ENCODE assay signal across 14 cellular contexts in the genomic region with DNA sequence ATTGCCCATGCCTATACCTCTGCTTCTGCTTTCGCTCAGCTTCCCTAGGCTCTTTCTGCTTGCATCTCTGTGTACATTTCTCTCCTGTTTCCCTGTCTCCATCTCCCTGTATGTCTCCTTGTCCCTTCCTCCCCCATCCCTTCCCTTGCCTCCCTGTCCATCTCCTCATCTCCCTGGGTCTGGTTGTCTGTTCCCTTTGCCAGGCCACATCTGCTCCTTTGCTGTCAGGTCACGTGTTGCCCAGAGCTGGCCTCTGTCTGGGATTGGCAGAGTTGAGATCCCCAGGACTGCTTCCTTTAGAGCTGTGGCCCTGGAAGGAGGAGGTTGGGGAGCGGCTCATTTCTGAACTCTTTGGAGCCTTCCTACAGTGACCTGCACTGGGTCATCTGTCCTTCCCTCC.
"Had no signal": no experiment of that assay in that cellular context is flagged by ENCODE, and none has a peak within 500 bp of the region (broad histone marks: within the 10 kb centered on the region; RNA-seq: fewer than 3 reads in every experiment).

No MANE protein-coding gene starts in this region.

- H3K36me3 Mint-ChIP-seq: activated CD8-positive, alpha-beta memory T cell treated with anti-CD3 and anti-CD28 coated beads, Interleukin-2, amount 10 ng/mL, durations not matched to agents 7 days and 5 days; activated naive CD8-positive, alpha-beta T cell treated with anti-CD3 and anti-CD28 coated beads, Interleukin-2, amount 10 ng/mL, durations not matched to agents 7 days and 5 days; stimulated activated effector memory CD8-positive, alpha-beta T cell treated with anti-CD3 and anti-CD28 coated beads, Interleukin-12 subunit alpha, Interleukin-12 subunit beta, amount 100 ng/mL, for 72 hours had no signal

- H3K9me3 ChIP-seq: pancreas, thyroid gland had no signal

- H3K27ac Mint-ChIP-seq: activated CD8-positive, alpha-beta memory T cell treated with anti-CD3 and anti-CD28 coated beads, Interleukin-2, amount 10 ng/mL, durations not matched to agents 7 days and 5 days; activated naive CD8-positive, alpha-beta T cell treated with anti-CD3 and anti-CD28 coated beads, Interleukin-2, amount 10 ng/mL, durations not matched to agents 7 days and 5 days; stimulated activated effector memory CD8-positive, alpha-beta T cell treated with anti-CD3 and anti-CD28 coated beads, Interleukin-12 subunit alpha, Interleukin-12 subunit beta, amount 100 ng/mL, for 72 hours; T-helper 2 cell treated with Interferon-gamma antibody and Interleukin-4, amounts not matched to agents 5 μg/mL and 100 μg/mL, for 36 hours had no signal

- H3K9me3 Mint-ChIP-seq: activated naive CD8-positive, alpha-beta T cell treated with anti-CD3 and anti-CD28 coated beads, Interleukin-2, amount 10 ng/mL, durations not matched to agents 7 days and 5 days; activated T-cell treated with anti-CD3 and anti-CD28 coated beads, Interleukin-2, amount 50 U/mL, for 4 hours; stimulated activated effector memory CD8-positive, alpha-beta T cell treated with anti-CD3 and anti-CD28 coated beads, Interleukin-12 subunit alpha, Interleukin-12 subunit beta, amount 100 ng/mL, for 72 hours; T-helper 2 cell treated with Interferon-gamma antibody and Interleukin-4, amounts not matched to agents 5 μg/mL and 100 μg/mL, for 36 hours had no signal

- H3K36me3 ChIP-seq: pancreas, thyroid gland had no signal

- H3K4me1 ChIP-seq: pancreas, thyroid gland had no signal

- DNase-seq: activated CD4-positive, alpha-beta T cell treated with anti-CD3 and anti-CD28 coated beads, Interleukin-2, amount 50 U/mL, for 48 hours; activated CD8-positive, alpha-beta memory T cell treated with anti-CD3 and anti-CD28 coated beads, Interleukin-2, amount 10 ng/mL, durations not matched to agents 7 days and 5 days; activated gamma-delta T cell; activated naive CD8-positive, alpha-beta T cell treated with anti-CD3 and anti-CD28 coated beads, Interleukin-2, amount 10 ng/mL, durations not matched to agents 7 days and 5 days; activated T-cell treated with anti-CD3 and anti-CD28 coated beads, Interleukin-2, amount 50 U/mL, for 4 hours; dermis blood vessel endothelial cell; mammary epithelial cell; pancreas; retina; thyroid gland had no signal

- H3K27me3 ChIP-seq: pancreas, thyroid gland had no signal

- H3K27ac ChIP-seq: pancreas, thyroid gland had no signal

- H3K4me3 Mint-ChIP-seq: activated CD8-positive, alpha-beta memory T cell treated with anti-CD3 and anti-CD28 coated beads, Interleukin-2, amount 10 ng/mL, durations not matched to agents 7 days and 5 days; activated naive CD8-positive, alpha-beta T cell treated with anti-CD3 and anti-CD28 coated beads, Interleukin-2, amount 10 ng/mL, durations not matched to agents 7 days and 5 days; activated T-cell treated with anti-CD3 and anti-CD28 coated beads, Interleukin-2, amount 50 U/mL, for 4 hours; stimulated activated effector memory CD8-positive, alpha-beta T cell treated with anti-CD3 and anti-CD28 coated beads, Interleukin-12 subunit alpha, Interleukin-12 subunit beta, amount 100 ng/mL, for 72 hours; T-helper 2 cell treated with Interferon-gamma antibody and Interleukin-4, amounts not matched to agents 5 μg/mL and 100 μg/mL, for 36 hours had no signal

- H3K4me3 ChIP-seq: pancreas, skin epidermis, thyroid gland had no signal

- H3K4me1 Mint-ChIP-seq: activated CD8-positive, alpha-beta memory T cell treated with anti-CD3 and anti-CD28 coated beads, Interleukin-2, amount 10 ng/mL, durations not matched to agents 7 days and 5 days; activated naive CD8-positive, alpha-beta T cell treated with anti-CD3 and anti-CD28 coated beads, Interleukin-2, amount 10 ng/mL, durations not matched to agents 7 days and 5 days; stimulated activated effector memory CD8-positive, alpha-beta T cell treated with anti-CD3 and anti-CD28 coated beads, Interleukin-12 subunit alpha, Interleukin-12 subunit beta, amount 100 ng/mL, for 72 hours had no signal

- ATAC-seq: activated CD4-positive, CD25-positive, alpha-beta regulatory T cell treated with anti-CD3 and anti-CD28 coated beads, Interleukin-2, amount 50 U/mL, for 24 hours; activated CD8-positive, alpha-beta memory T cell treated with anti-CD3 and anti-CD28 coated beads, Interleukin-2, amount 10 ng/mL, durations not matched to agents 7 days and 5 days; activated T-cell treated with anti-CD3 and anti-CD28 coated beads, Interleukin-2, amount 50 U/mL, for 4 hours; pancreas; stimulated activated effector memory CD8-positive, alpha-beta T cell treated with anti-CD3 and anti-CD28 coated beads, Interleukin-12 subunit alpha, Interleukin-12 subunit beta, amount 100 ng/mL, for 72 hours had no signal
